In the genomic region with DNA sequence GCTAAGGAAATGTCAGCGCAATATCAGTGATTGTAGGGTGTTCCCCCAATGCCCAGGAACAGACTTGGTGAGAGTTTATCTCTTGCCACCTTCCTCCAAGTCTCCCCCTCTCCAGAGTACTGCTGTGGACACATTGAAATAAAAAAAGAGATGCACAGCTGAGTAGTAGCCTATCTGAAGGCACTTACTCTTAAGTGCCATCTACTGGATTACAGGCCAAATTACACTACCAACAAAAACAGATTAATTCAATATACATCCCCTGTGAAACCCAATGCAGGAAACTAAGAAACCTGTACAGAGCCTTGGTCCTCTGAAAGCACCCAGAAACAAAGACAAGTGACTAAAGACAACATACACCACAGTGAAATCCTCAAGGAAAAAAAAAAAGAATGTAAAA, we compare ENCODE assay signal across 9 cellular contexts.
A peak's percentile ranks its signal among the peaks of the same experiment; 100 is the strongest.
DNase-seq lines count a peak whose midpoint lies in the region; ATAC-seq and TF ChIP-seq lines count a peak whose summit lies in the region.
"Had no signal": no experiment of that assay in that cellular context is flagged by ENCODE, and none has a peak within 500 bp of the region (broad histone marks: within the 10 kb centered on the region; RNA-seq: fewer than 3 reads in every experiment).

No MANE protein-coding gene starts in this region.

- no peaks in the 10 kb centered on the region for H3K4me1 ChIP-seq in breast epithelium
- no peaks in the 10 kb centered on the region for H3K4me1 ChIP-seq in IMR-90 (ENCODE audit: control insufficient read depth, insufficient read depth, low read length)
- H3K4me1 ChIP-seq in upper lobe of left lung: no peaks in the 10 kb centered on the region
- no peaks in the 10 kb centered on the region for H3K4me1 ChIP-seq in thyroid gland

- H3K27me3 Mint-ChIP-seq in MCF 10A (ENCODE audit: insufficient read depth, unreplicated experiment) (no peaks in the 10 kb centered on the region), brain (peaks cover 5% of the 10 kb centered on the region)
- H3K27me3 Mint-ChIP-seq: CD4-positive, CD25-positive, alpha-beta regulatory T cell had no signal

- H2AK5ac ChIP-seq in IMR-90 (ENCODE audit: low read depth, low read length): no peak overlapping the region

- H3K36me3 Mint-ChIP-seq in MCF 10A (ENCODE audit: insufficient read depth, unreplicated experiment) (no peaks in the 10 kb centered on the region), brain (no peaks in the 10 kb centered on the region)
- H3K36me3 Mint-ChIP-seq: CD4-positive, CD25-positive, alpha-beta regulatory T cell had no signal

- no peaks in the 10 kb centered on the region for H3K79me1 ChIP-seq in IMR-90 (ENCODE audit: low read depth in 1 of 2, low read length in 2 of 2)

- TF ChIP-seq CTCF in MCF 10A (IDR thresholded peaks at IDR 0.05; ENCODE audit: unreplicated experiment): peak; percentile 49
- TF ChIP-seq CTCF in breast epithelium (IDR thresholded peaks at IDR 0.05): no peak
- peak; percentile 27; the same call in 1 of the 2 replicates for TF ChIP-seq CTCF in IMR-90 (conservative IDR thresholded peaks at IDR 0.05; ENCODE audit: low read depth, low read length)
- peak; percentile 27 to 59 for TF ChIP-seq CTCF in brain (conservative IDR thresholded peaks at IDR 0.05)
- TF ChIP-seq CTCF in upper lobe of left lung (IDR thresholded peaks at IDR 0.05): peak in 4 of 6 experiments; percentile 10 to 18 (median 14)
- TF ChIP-seq CTCF in thyroid gland (IDR thresholded peaks at IDR 0.05): peak in 2 of 6 experiments; percentile 9 to 14

- H2AK9ac ChIP-seq in IMR-90 (replicated peaks; ENCODE audit: low read depth, low read length, poor library complexity): no peak overlapping the region

- H2BK20ac ChIP-seq in IMR-90 (ENCODE audit: low read depth, low read length): no peak overlapping the region

- no peak overlapping the region for H3K56ac ChIP-seq in IMR-90 (ENCODE audit: extremely low read depth, insufficient read depth, low read length)

- H4K20me1 ChIP-seq in IMR-90 (ENCODE audit: insufficient read depth, low read length): no peaks in the 10 kb centered on the region

- intact Hi-C loops in MCF 10A (cut with micrococcal nuclease): loop anchor here (2.0 to 5.0 kb wide), 2 partner anchors 594 to 1071 kb away; no protein-coding TSS in a partner anchor
- intact Hi-C loops in breast epithelium (cut with DNase I; ENCODE audit: low total_unique reads): no loop called here
- intact Hi-C loops in IMR-90 (cut with micrococcal nuclease): no loop called here
- intact Hi-C loops in thyroid gland (cut with DNase I): no loop called here

- H3K9me1 ChIP-seq in IMR-90 (ENCODE audit: insufficient read depth, low read length): no peaks in the 10 kb centered on the region

- no peak overlapping the region for H3K4me3 ChIP-seq in breast epithelium
- H3K4me3 ChIP-seq in IMR-90 (ENCODE audit: insufficient read depth, low read depth, low read length): no peak overlapping the region
- no peak overlapping the region for H3K4me3 ChIP-seq in upper lobe of left lung
- H3K4me3 ChIP-seq in thyroid gland (replicated peaks in 1 of 3): no peak overlapping the region

- H3K4me2 ChIP-seq in IMR-90 (ENCODE audit: low read depth, low read length): no peak overlapping the region

- no peak overlapping the region for H4K5ac ChIP-seq in IMR-90 (ENCODE audit: low read depth, low read length)

- CTCF ChIA-PET in MCF 10A (lab: Yijun Ruan, JAX): interaction anchor here (0.6 to 1.8 kb wide), 12 partner anchors 9 to 1914 kb away, joined by 3 to 10 read pairs (median 4); no protein-coding TSS in a partner anchor
- CTCF ChIA-PET in IMR-90 (lab: Yijun Ruan, JAX): no interaction called here

- no peak overlapping the region for H3K14ac ChIP-seq in IMR-90 (replicated peaks; ENCODE audit: low read depth, low read length)

- no peak overlapping the region for H4K91ac ChIP-seq in IMR-90 (ENCODE audit: insufficient read depth, low read depth, low read length)

- H3K4ac ChIP-seq in IMR-90 (ENCODE audit: low read depth, low read length): no peak overlapping the region

- H3K27ac ChIP-seq in breast epithelium (no peak overlapping the region), IMR-90 (ENCODE audit: insufficient read depth, low read length) (no peak overlapping the region), upper lobe of left lung (no peak overlapping the region), thyroid gland (no peak overlapping the region)

- in situ Hi-C loops in IMR-90 (cut with MboI; ENCODE audit: low sequenced_read_pairs): no loop called here

- no peak for TF ChIP-seq POLR2A in breast epithelium (IDR thresholded peaks at IDR 0.05)
- TF ChIP-seq POLR2A in IMR-90 (IDR thresholded peaks at IDR 0.05; ENCODE audit: low read depth, low read length): no peak
- TF ChIP-seq POLR2A in upper lobe of left lung (IDR thresholded peaks at IDR 0.05): no peak
- TF ChIP-seq POLR2A in thyroid gland (IDR thresholded peaks at IDR 0.05): no peak

- DNase-seq in MCF 10A (ENCODE audit: unreplicated experiment) (peak; percentile 14), breast epithelium (ENCODE audit: low spot score in 2 of 2) (no peak), IMR-90 (no peak), upper lobe of left lung (no peak), NCI-H128 (lab: John Stamatoyannopoulos, UW; ENCODE audit: unreplicated experiment) (no peak), thyroid gland (no peak), HK-2 (ENCODE audit: unreplicated experiment) (no peak)

- dilution Hi-C loops in IMR-90 (cut with HindIII; ENCODE audit: low sequenced_read_pairs, unreplicated experiment): no loop called here

- H3K9me3 Mint-ChIP-seq in MCF 10A (ENCODE audit: unreplicated experiment) (no peaks in the 10 kb centered on the region), brain (no peaks in the 10 kb centered on the region)

- H2BK120ac ChIP-seq in IMR-90 (ENCODE audit: low read depth, low read length): no peak overlapping the region

- TF ChIP-seq RAD21 in IMR-90 (IDR thresholded peaks at IDR 0.05; ENCODE audit: low read length): no peak

- H3K4me3 Mint-ChIP-seq in MCF 10A (ENCODE audit: unreplicated experiment): no peak overlapping the region
- no peak overlapping the region for H3K4me3 Mint-ChIP-seq in brain
- H3K4me3 Mint-ChIP-seq: CD4-positive, CD25-positive, alpha-beta regulatory T cell had no signal

- no peak overlapping the region for H4K8ac ChIP-seq in IMR-90 (ENCODE audit: low read depth in 2 of 2, low read length in 2 of 2)

- no peak overlapping the region for H2BK15ac ChIP-seq in IMR-90 (ENCODE audit: low read depth, low read length)

- H2AFZ ChIP-seq in IMR-90 (replicated peaks; ENCODE audit: low read length, poor library complexity): no peak overlapping the region

- no peak overlapping the region for H3K27ac Mint-ChIP-seq in MCF 10A (ENCODE audit: low read depth, unreplicated experiment)
- H3K27ac Mint-ChIP-seq in brain: peak overlapping the region in 2 of 5 experiments; percentile 13 to 55
- H3K27ac Mint-ChIP-seq: CD4-positive, CD25-positive, alpha-beta regulatory T cell had no signal

- TF ChIP-seq EP300 in upper lobe of left lung (IDR thresholded peaks at IDR 0.05): no peak

- H3K18ac ChIP-seq in IMR-90 (ENCODE audit: low read depth, low read length): no peak overlapping the region

- no peaks in the 10 kb centered on the region for H3K36me3 ChIP-seq in breast epithelium
- no peaks in the 10 kb centered on the region for H3K36me3 ChIP-seq in IMR-90 (ENCODE audit: control insufficient read depth, insufficient read depth, low read length)
- H3K36me3 ChIP-seq in upper lobe of left lung: no peaks in the 10 kb centered on the region
- no peaks in the 10 kb centered on the region for H3K36me3 ChIP-seq in thyroid gland

- ATAC-seq in IMR-90 (ENCODE audit: low read depth) (no peak), upper lobe of left lung (ENCODE audit: low FRiP score in 2 of 2) (peak in 1 of 2 donors; percentile 37)

- POLR2A ChIA-PET in MCF 10A (lab: Yijun Ruan, JAX): no interaction called here
- POLR2A ChIA-PET in IMR-90 (lab: Charles Lee; ENCODE audit: unreplicated experiment): no interaction called here

- H3K4me1 Mint-ChIP-seq in MCF 10A (ENCODE audit: insufficient read depth, unreplicated experiment): no peaks in the 10 kb centered on the region
- peaks cover 7% of the 10 kb centered on the region for H3K4me1 Mint-ChIP-seq in brain
- H3K4me1 Mint-ChIP-seq: CD4-positive, CD25-positive, alpha-beta regulatory T cell had no signal

- H3K9me3 ChIP-seq in breast epithelium (no peaks in the 10 kb centered on the region), IMR-90 (ENCODE audit: control insufficient read depth, insufficient read depth, low read length) (no peaks in the 10 kb centered on the region; the same call in 1 of the 2 replicates), upper lobe of left lung (no peaks in the 10 kb centered on the region), thyroid gland (no peaks in the 10 kb centered on the region)

- H3K9ac ChIP-seq in IMR-90 (ENCODE audit: low read depth, low read length): no peak overlapping the region

- WGBS in IMR-90 (ENCODE audit: extremely low coverage in 2 of 2, insufficient read length in 1 of 2), 2 experiments: no CpG with 5 or more reads among the region's 1 CpG
- 67 to 100% methylated on average over 1 of the region's 1 CpG for WGBS in upper lobe of left lung, 2 donors
- WGBS in thyroid gland, 2 donors: 100% methylated on average over 1 of the region's 1 CpG; no CpG with 5 or more reads in 1 of the 2 donors

- H3K23ac ChIP-seq in IMR-90 (ENCODE audit: low read depth, low read length): no peak overlapping the region

- H3K27me3 ChIP-seq in breast epithelium: peaks cover 0 to 36% of the 10 kb centered on the region in 2 donors
- no peaks in the 10 kb centered on the region for H3K27me3 ChIP-seq in IMR-90 (ENCODE audit: control insufficient read depth, insufficient read depth, low read length)
- H3K27me3 ChIP-seq in upper lobe of left lung: no peaks in the 10 kb centered on the region
- H3K27me3 ChIP-seq in thyroid gland: no peaks in the 10 kb centered on the region

- H2BK5ac ChIP-seq in IMR-90 (ENCODE audit: low read depth, low read length, poor library complexity, severe bottlenecking): no peak overlapping the region

- BruUV-seq in MCF 10A (replicated peaks; lab: Mats Ljungman, UMichigan): no TSS peak
- BruUV-seq in IMR-90 (replicated peaks; lab: Mats Ljungman, UMichigan): no TSS peak

TF ChIP-seq in IMR-90, 13 proteins besides CTCF, POLR2A, EP300 and RAD21 (continues in another document):
- TF ChIP-seq SMC3 (IDR thresholded peaks at IDR 0.05; ENCODE audit: low read depth, low read length): no peak
- TF ChIP-seq BHLHE40 (IDR thresholded peaks at IDR 0.05; ENCODE audit: low read depth, low read length): no peak
- TF ChIP-seq CHD1 (IDR thresholded peaks at IDR 0.05; ENCODE audit: low read depth, low read length): no peak
- TF ChIP-seq MAZ (IDR thresholded peaks at IDR 0.05; ENCODE audit: borderline replicate concordance, low read depth, low read length): no peak

Comparison
In these comparisons a context has a peak if more than half of its experiments do, and no peak if none do; other contexts are left out.
1. CTCF ChIP-seq: peak in MCF 10A (single experiment), IMR-90 (single experiment), brain (2 of 2) and upper lobe of left lung (4 of 6); none in breast epithelium (0 of 3).